In genomic region chr5:132865668-132866341, GRCh38 we compare ENCODE assay signal across 8 cellular contexts.
A peak's percentile ranks its signal among the peaks of the same experiment; 100 is the strongest.
DNase-seq lines count a peak whose midpoint lies in the region; ATAC-seq lines count a peak whose summit lies in the region.

No MANE protein-coding gene starts in this region.

- H3K27me3 Mint-ChIP-seq in activated naive CD8-positive, alpha-beta T cell: no peaks in the 10 kb centered on the region
- H3K27me3 Mint-ChIP-seq in stimulated activated naive CD8-positive, alpha-beta T cell treated with anti-CD3 and anti-CD28 coated beads, Interleukin-15, amount 100 ng/mL, for 72 hours: no peaks in the 10 kb centered on the region

- peaks cover 28% of the 10 kb centered on the region for H3K4me1 Mint-ChIP-seq in activated naive CD8-positive, alpha-beta T cell (ENCODE audit: low read depth)
- peaks cover 41% of the 10 kb centered on the region for H3K4me1 Mint-ChIP-seq in stimulated activated naive CD8-positive, alpha-beta T cell treated with anti-CD3 and anti-CD28 coated beads, Interleukin-15, amount 100 ng/mL, for 72 hours

- H3K36me3 Mint-ChIP-seq in activated naive CD8-positive, alpha-beta T cell: peaks cover 10% of the 10 kb centered on the region

- peak; percentile 7 for DNase-seq in GM19238 (ENCODE audit: insufficient read length, low spot score)
- no peak for DNase-seq in stimulated activated naive CD8-positive, alpha-beta T cell treated with anti-CD3 and anti-CD28 coated beads, Interleukin-15, amount 100 ng/mL, for 72 hours
- DNase-seq in HCEC 1CT: no peak
- no peak for DNase-seq in NK-92 (lab: John Stamatoyannopoulos, UW; ENCODE audit: unreplicated experiment)
- DNase-seq in OCI-M1 (lab: John Stamatoyannopoulos, UW): no peak

- no peaks in the 10 kb centered on the region for H3K9me3 ChIP-seq in iPS-18c (ENCODE audit: control insufficient read depth, insufficient read depth, low read length)

- peak overlapping the region; percentile 100 for H3K4me3 Mint-ChIP-seq in activated naive CD8-positive, alpha-beta T cell
- H3K4me3 Mint-ChIP-seq in stimulated activated naive CD8-positive, alpha-beta T cell treated with anti-CD3 and anti-CD28 coated beads, Interleukin-15, amount 100 ng/mL, for 72 hours: peak overlapping the region; percentile 97 to 98

- peak overlapping the region; percentile 100 for H3K27ac Mint-ChIP-seq in activated naive CD8-positive, alpha-beta T cell
- peak overlapping the region; percentile 99 for H3K27ac Mint-ChIP-seq in stimulated activated naive CD8-positive, alpha-beta T cell treated with anti-CD3 and anti-CD28 coated beads, Interleukin-15, amount 100 ng/mL, for 72 hours

- H3K4me3 ChIP-seq in iPS-18c (ENCODE audit: insufficient read depth, low read depth, low read length): peak overlapping the region; percentile 92; the same call in 1 of the 2 replicates

- H3K9me3 Mint-ChIP-seq in activated naive CD8-positive, alpha-beta T cell (ENCODE audit: low read depth): no peaks in the 10 kb centered on the region
- H3K9me3 Mint-ChIP-seq in stimulated activated naive CD8-positive, alpha-beta T cell treated with anti-CD3 and anti-CD28 coated beads, Interleukin-15, amount 100 ng/mL, for 72 hours: no peaks in the 10 kb centered on the region

- ATAC-seq in HG03045 (IDR thresholded peaks at IDR 0.05; ENCODE audit: unreplicated experiment): peak; percentile 30
- ATAC-seq in stimulated activated naive CD8-positive, alpha-beta T cell treated with anti-CD3 and anti-CD28 coated beads, Interleukin-15, amount 100 ng/mL, for 72 hours: peak; percentile 64
